ENCODE assay signal across 1 cellular context in the genomic region with DNA sequence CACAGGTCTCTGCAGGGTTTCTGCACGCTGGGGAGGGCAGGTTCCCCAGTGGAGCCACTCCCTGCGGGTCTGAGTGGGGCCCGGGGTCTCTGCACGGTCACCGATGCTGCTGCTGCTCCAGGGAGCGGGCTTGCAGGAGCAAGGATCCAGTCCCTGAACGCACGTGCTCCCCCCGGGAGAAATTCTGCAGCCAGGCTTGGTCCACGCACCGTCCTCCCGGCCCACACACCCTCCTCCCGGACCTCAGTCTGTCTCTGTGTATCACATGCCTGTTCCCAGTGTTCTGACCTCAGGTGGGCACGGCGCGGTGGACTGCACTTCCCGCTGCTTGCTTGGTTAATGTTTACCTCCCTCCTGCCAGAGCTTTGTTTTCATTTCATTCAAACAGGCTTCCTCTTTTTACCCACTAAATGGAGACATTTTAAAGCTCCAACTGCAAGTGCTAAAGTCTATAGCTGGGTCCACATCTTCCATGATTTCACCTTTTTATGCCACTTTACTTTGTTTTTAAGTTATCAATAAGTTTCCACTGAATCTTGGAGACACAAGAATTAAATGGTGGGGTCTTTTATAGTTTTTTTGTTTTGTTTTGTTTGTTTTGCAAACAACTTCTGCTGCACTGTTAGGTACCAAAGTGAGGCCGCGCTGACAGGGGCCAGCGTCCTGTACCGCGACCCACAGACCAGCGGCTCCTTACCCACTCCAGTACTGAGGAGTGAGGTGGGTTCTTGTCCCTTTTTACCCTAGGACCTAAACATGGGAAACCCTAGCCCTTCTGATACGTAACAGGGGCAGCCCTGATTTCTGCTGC.
TF ChIP-seq lines count a peak whose summit lies in the region.

No MANE protein-coding gene starts in this region.

TF ChIP-seq in HepG2, 621 proteins besides CTCF, POLR2A, EP300 and RAD21 (continued from another document and continues in another):
- TF ChIP-seq ZNF382 (CRISPR knock-in tag; IDR thresholded peaks at IDR 0.05; ENCODE audit: borderline replicate concordance): no peak
- TF ChIP-seq ZBTB39 (CRISPR knock-in tag; IDR thresholded peaks at IDR 0.05): no peak
- TF ChIP-seq RFX3 (CRISPR knock-in tag; IDR thresholded peaks at IDR 0.05): no peak
- TF ChIP-seq ZNF674 (CRISPR knock-in tag; IDR thresholded peaks at IDR 0.05; ENCODE audit: low read depth): 0 out of 2 replicates have a peak, but pooled peaks have one; percentile 51
- no peak for TF ChIP-seq ZFP36 (IDR thresholded peaks at IDR 0.05; ENCODE audit: borderline replicate concordance, low read depth, low read length, partially characterized antibody)
- no peak for TF ChIP-seq ZBTB7A (CRISPR knock-in tag; IDR thresholded peaks at IDR 0.05)
- no peak for TF ChIP-seq SRSF4 (IDR thresholded peaks at IDR 0.05; ENCODE audit: low read depth, low read length, poor library complexity, severe bottlenecking)
- no peak for TF ChIP-seq NFRKB (IDR thresholded peaks at IDR 0.05)
- TF ChIP-seq IKZF1 (IDR thresholded peaks at IDR 0.05): no peak
- no peak for TF ChIP-seq CBFB (CRISPR knock-in tag; IDR thresholded peaks at IDR 0.05)
- TF ChIP-seq SIX4 (CRISPR knock-in tag; IDR thresholded peaks at IDR 0.05): peak; percentile 35; the same call in 1 of the 2 replicates
- no peak for TF ChIP-seq NR3C1 (CRISPR knock-in tag; IDR thresholded peaks at IDR 0.05)
- no peak for TF ChIP-seq ZNF749 (CRISPR knock-in tag; IDR thresholded peaks at IDR 0.05; ENCODE audit: borderline replicate concordance)
- TF ChIP-seq SRY (CRISPR knock-in tag; IDR thresholded peaks at IDR 0.05): no peak
- no peak for TF ChIP-seq CREM (IDR thresholded peaks at IDR 0.05)
- TF ChIP-seq CREM (CRISPR knock-in tag; IDR thresholded peaks at IDR 0.05): no peak
- TF ChIP-seq TEAD3 (CRISPR knock-in tag; optimal IDR thresholded peaks at IDR 0.05; ENCODE audit: borderline replicate concordance): peak; percentile 47
- no peak for TF ChIP-seq REL (CRISPR knock-in tag; conservative IDR thresholded peaks at IDR 0.05)
- no peak for TF ChIP-seq ZBTB49 (CRISPR knock-in tag; IDR thresholded peaks at IDR 0.05; ENCODE audit: borderline replicate concordance)
- TF ChIP-seq, protein P1, sequence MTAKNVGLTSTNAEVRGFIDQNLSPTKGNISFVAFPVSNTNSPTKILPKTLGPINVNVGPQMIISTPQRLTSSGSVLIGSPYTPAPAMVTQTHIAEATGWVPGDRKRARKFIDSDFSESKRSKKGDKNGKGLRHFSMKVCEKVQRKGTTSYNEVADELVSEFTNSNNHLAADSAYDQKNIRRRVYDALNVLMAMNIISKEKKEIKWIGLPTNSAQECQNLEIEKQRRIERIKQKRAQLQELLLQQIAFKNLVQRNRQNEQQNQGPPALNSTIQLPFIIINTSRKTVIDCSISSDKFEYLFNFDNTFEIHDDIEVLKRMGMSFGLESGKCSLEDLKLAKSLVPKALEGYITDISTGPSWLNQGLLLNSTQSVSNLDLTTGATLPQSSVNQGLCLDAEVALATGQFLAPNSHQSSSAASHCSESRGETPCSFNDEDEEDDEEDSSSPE (CRISPR knock-in tag; IDR thresholded peaks at IDR 0.05): peak; percentile 78
- peak; percentile 49; the same call in 1 of the 2 replicates for TF ChIP-seq MLX (CRISPR knock-in tag; IDR thresholded peaks at IDR 0.05)
- TF ChIP-seq ZNF746 (CRISPR knock-in tag; IDR thresholded peaks at IDR 0.05): 0 out of 2 replicates have a peak, but pooled peaks have one; percentile 39
- TF ChIP-seq ETV6 (CRISPR knock-in tag; conservative IDR thresholded peaks at IDR 0.05): no peak
- TF ChIP-seq ATAD3A (CRISPR knock-in tag; IDR thresholded peaks at IDR 0.05): no peak
- peak; percentile 76; the same call in 1 of the 2 replicates for TF ChIP-seq HIC2 (CRISPR knock-in tag; IDR thresholded peaks at IDR 0.05; ENCODE audit: low read depth)
- TF ChIP-seq CREB1 (IDR thresholded peaks at IDR 0.05): no peak
- TF ChIP-seq CREB1 (CRISPR knock-in tag; IDR thresholded peaks at IDR 0.05): no peak
- no peak for TF ChIP-seq SP2 (CRISPR knock-in tag; IDR thresholded peaks at IDR 0.05)
- TF ChIP-seq ZNF878 (CRISPR knock-in tag; IDR thresholded peaks at IDR 0.05): no peak
- peak; percentile 50; the same call in 1 of the 2 replicates for TF ChIP-seq HNRNPL (IDR thresholded peaks at IDR 0.05; ENCODE audit: low read depth, low read length)
- no peak for TF ChIP-seq ZNF549 (CRISPR knock-in tag; IDR thresholded peaks at IDR 0.05)
- peak; percentile 30; the same call in 1 of the 2 replicates for TF ChIP-seq IKZF5 (CRISPR knock-in tag; IDR thresholded peaks at IDR 0.05)
- TF ChIP-seq, protein P2, sequence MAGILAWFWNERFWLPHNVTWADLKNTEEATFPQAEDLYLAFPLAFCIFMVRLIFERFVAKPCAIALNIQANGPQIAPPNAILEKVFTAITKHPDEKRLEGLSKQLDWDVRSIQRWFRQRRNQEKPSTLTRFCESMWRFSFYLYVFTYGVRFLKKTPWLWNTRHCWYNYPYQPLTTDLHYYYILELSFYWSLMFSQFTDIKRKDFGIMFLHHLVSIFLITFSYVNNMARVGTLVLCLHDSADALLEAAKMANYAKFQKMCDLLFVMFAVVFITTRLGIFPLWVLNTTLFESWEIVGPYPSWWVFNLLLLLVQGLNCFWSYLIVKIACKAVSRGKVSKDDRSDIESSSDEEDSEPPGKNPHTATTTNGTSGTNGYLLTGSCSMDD (CRISPR knock-in tag; IDR thresholded peaks at IDR 0.05): no peak
- TF ChIP-seq ADNP (CRISPR knock-in tag; IDR thresholded peaks at IDR 0.05): no peak
- TF ChIP-seq NFKBIZ (CRISPR knock-in tag; IDR thresholded peaks at IDR 0.05): no peak
- TF ChIP-seq, protein P3, sequence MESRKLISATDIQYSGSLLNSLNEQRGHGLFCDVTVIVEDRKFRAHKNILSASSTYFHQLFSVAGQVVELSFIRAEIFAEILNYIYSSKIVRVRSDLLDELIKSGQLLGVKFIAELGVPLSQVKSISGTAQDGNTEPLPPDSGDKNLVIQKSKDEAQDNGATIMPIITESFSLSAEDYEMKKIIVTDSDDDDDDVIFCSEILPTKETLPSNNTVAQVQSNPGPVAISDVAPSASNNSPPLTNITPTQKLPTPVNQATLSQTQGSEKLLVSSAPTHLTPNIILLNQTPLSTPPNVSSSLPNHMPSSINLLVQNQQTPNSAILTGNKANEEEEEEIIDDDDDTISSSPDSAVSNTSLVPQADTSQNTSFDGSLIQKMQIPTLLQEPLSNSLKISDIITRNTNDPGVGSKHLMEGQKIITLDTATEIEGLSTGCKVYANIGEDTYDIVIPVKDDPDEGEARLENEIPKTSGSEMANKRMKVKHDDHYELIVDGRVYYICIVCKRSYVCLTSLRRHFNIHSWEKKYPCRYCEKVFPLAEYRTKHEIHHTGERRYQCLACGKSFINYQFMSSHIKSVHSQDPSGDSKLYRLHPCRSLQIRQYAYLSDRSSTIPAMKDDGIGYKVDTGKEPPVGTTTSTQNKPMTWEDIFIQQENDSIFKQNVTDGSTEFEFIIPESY (CRISPR knock-in tag; IDR thresholded peaks at IDR 0.05): no peak
- TF ChIP-seq, protein P4, sequence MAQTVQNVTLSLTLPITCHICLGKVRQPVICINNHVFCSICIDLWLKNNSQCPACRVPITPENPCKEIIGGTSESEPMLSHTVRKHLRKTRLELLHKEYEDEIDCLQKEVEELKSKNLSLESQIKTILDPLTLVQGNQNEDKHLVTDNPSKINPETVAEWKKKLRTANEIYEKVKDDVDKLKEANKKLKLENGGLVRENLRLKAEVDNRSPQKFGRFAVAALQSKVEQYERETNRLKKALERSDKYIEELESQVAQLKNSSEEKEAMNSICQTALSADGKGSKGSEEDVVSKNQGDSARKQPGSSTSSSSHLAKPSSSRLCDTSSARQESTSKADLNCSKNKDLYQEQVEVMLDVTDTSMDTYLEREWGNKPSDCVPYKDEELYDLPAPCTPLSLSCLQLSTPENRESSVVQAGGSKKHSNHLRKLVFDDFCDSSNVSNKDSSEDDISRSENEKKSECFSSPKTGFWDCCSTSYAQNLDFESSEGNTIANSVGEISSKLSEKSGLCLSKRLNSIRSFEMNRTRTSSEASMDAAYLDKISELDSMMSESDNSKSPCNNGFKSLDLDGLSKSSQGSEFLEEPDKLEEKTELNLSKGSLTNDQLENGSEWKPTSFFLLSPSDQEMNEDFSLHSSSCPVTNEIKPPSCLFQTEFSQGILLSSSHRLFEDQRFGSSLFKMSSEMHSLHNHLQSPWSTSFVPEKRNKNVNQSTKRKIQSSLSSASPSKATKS (CRISPR knock-in tag; IDR thresholded peaks at IDR 0.05): no peak
- TF ChIP-seq ESRRA (CRISPR knock-in tag; IDR thresholded peaks at IDR 0.05; ENCODE audit: low read depth): no peak
- TF ChIP-seq, protein P5, sequence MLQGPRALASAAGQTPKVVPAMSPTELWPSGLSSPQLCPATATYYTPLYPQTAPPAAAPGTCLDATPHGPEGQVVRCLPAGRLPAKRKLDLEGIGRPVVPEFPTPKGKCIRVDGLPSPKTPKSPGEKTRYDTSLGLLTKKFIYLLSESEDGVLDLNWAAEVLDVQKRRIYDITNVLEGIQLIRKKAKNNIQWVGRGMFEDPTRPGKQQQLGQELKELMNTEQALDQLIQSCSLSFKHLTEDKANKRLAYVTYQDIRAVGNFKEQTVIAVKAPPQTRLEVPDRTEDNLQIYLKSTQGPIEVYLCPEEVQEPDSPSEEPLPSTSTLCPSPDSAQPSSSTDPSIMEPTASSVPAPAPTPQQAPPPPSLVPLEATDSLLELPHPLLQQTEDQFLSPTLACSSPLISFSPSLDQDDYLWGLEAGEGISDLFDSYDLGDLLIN (CRISPR knock-in tag; IDR thresholded peaks at IDR 0.05; ENCODE audit: borderline replicate concordance): no peak
- peak; percentile 66 for TF ChIP-seq HDAC1 (CRISPR knock-in tag; IDR thresholded peaks at IDR 0.05)
- TF ChIP-seq ZNF232 (CRISPR knock-in tag; IDR thresholded peaks at IDR 0.05; ENCODE audit: borderline replicate concordance): no peak
- peak; percentile 31; the same call in 1 of the 2 replicates for TF ChIP-seq SP5 (CRISPR knock-in tag; IDR thresholded peaks at IDR 0.05; ENCODE audit: borderline replicate concordance, low read depth)
- TF ChIP-seq KAT8 (CRISPR knock-in tag; IDR thresholded peaks at IDR 0.05): peak; percentile 45
- TF ChIP-seq HNRNPUL1 (IDR thresholded peaks at IDR 0.05; ENCODE audit: low read depth, low read length): no peak
- TF ChIP-seq, protein P6, sequence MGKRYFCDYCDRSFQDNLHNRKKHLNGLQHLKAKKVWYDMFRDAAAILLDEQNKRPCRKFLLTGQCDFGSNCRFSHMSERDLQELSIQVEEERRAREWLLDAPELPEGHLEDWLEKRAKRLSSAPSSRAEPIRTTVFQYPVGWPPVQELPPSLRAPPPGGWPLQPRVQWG (CRISPR knock-in tag; IDR thresholded peaks at IDR 0.05; ENCODE audit: borderline replicate concordance, low read depth): no peak
- TF ChIP-seq ZNF562 (CRISPR knock-in tag; IDR thresholded peaks at IDR 0.05; ENCODE audit: borderline replicate concordance): no peak
- no peak for TF ChIP-seq TAF15 (IDR thresholded peaks at IDR 0.05; ENCODE audit: low read depth, low read length, poor library complexity, severe bottlenecking)
